ENCODE assay signal across 8 cellular contexts in genomic region chr14:102517412-102518062, GRCh38. TPM values are rescaled to one million over a fixed set of nuclear protein-coding genes. Genes with fewer than 3 reads are reported as not detected.
DNase-seq lines count a peak whose midpoint lies in the region; ATAC-seq and TF ChIP-seq lines count a peak whose summit lies in the region.

No MANE protein-coding gene starts in this region.

- H3K27ac ChIP-seq in thoracic aorta: no peak overlapping the region

- H3K36me3 ChIP-seq in thoracic aorta: no peaks in the 10 kb centered on the region

- H3K4me1 ChIP-seq in thoracic aorta (ENCODE audit: control insufficient read depth in 1 of 2, low read depth in 2 of 2): peaks cover 0 to 6% of the 10 kb centered on the region in 2 donors

- ATAC-seq in HG02798 (IDR thresholded peaks at IDR 0.05; ENCODE audit: poor library complexity, unreplicated experiment): peak; percentile 15
- ATAC-seq in thoracic aorta (ENCODE audit: insufficient number of reproducible peaks, low FRiP score, low read depth): no peak
- ATAC-seq in GM19452 (IDR thresholded peaks at IDR 0.05; ENCODE audit: unreplicated experiment): no peak
- ATAC-seq in HG03039 (IDR thresholded peaks at IDR 0.05; ENCODE audit: unreplicated experiment): no peak

- H3K27me3 ChIP-seq in thoracic aorta (replicated peaks; ENCODE audit: insufficient read depth): no peaks in the 10 kb centered on the region

- H3K4me3 ChIP-seq in AG09309 (ENCODE audit: control insufficient read depth, low read depth, low read length) (peak overlapping the region; percentile 44), thoracic aorta (peak overlapping the region; percentile 92)

- TF ChIP-seq CTCF in AG09309 (IDR thresholded peaks at IDR 0.05; ENCODE audit: control insufficient read depth, insufficient read depth, low read depth, low read length, missing control alignments) (no peak), thoracic aorta (IDR thresholded peaks at IDR 0.05) (no peak)

- H3K9me3 ChIP-seq in thoracic aorta: no peaks in the 10 kb centered on the region

- DNase-seq in AG09309 (ENCODE audit: low read depth) (no peak), astrocyte of the hippocampus (ENCODE audit: low read depth, low spot score) (peak; percentile 37), left kidney (ENCODE audit: low read depth, low spot score) (peak; percentile 60), thoracic aorta (ENCODE audit: low spot score) (no peak), superior temporal gyrus (ENCODE audit: extremely low spot score) (no peak)

RNA-seq across cellular contexts. Expression of gene ANKRD9, which starts 8.0 kb away (rescaled TPM):
- total RNA-seq in thoracic aorta: 10 to 100 TPM; 36.3 to 56.3 TPM

Comparison
In these comparisons a context has a peak if more than half of its experiments do, and no peak if none do; other contexts are left out.
1. DNase-seq: peak in astrocyte of the hippocampus (single experiment) and left kidney (single experiment); none in AG09309 (single experiment), thoracic aorta (single experiment) and superior temporal gyrus (single experiment).